ENCODE assay signal across 13 cellular contexts in genomic region chr1:91889717-91890459, GRCh38. TPM values are rescaled to one million over a fixed set of nuclear protein-coding genes. Genes with fewer than 3 reads are reported as not detected.
A peak's percentile ranks its signal among the peaks of the same experiment; 100 is the strongest.
DNase-seq lines count a peak whose midpoint lies in the region; ATAC-seq and TF ChIP-seq lines count a peak whose summit lies in the region.
"Had no signal": no experiment of that assay in that cellular context is flagged by ENCODE, and none has a peak within 500 bp of the region (broad histone marks: within the 10 kb centered on the region; RNA-seq: fewer than 3 reads in every experiment).

No MANE protein-coding gene starts in this region.

- CTCF ChIA-PET in mammary epithelial cell (lab: Charles Lee; ENCODE audit: low non-redundant PET) = no interaction called here

- peaks cover 17% of the 10 kb centered on the region for H3K4me1 ChIP-seq in CD4-positive, CD25-positive, alpha-beta regulatory T cell (ENCODE audit: control insufficient read depth, insufficient read depth, low read length, poor library complexity, severe bottlenecking)
- peaks cover 17% of the 10 kb centered on the region for H3K4me1 ChIP-seq in mammary epithelial cell (ENCODE audit: insufficient read depth, low read length)
- H3K4me1 ChIP-seq: colonic mucosa had no signal

- peak overlapping the region; percentile 26 for H3K4me3 ChIP-seq in CD4-positive, CD25-positive, alpha-beta regulatory T cell (ENCODE audit: low read depth, low read length)
- no peak overlapping the region for H3K4me3 ChIP-seq in mammary epithelial cell (replicated peaks in 1 of 3; ENCODE audit: insufficient read depth in 1 of 3, low read depth in 2 of 3, low read length in 3 of 3)
- H3K4me3 ChIP-seq: colonic mucosa had no signal

- no TSS peak for BruUV-seq in mammary epithelial cell (replicated peaks; lab: Mats Ljungman, UMichigan)

- intact Hi-C loops in mammary epithelial cell (cut with micrococcal nuclease) = loop anchor here (5.0 to 10.0 kb wide), 4 partner anchors 37 to 407 kb away; partner anchors contain the start of genes GLMN and RPAP2

- H3K9ac ChIP-seq in mammary epithelial cell (ENCODE audit: insufficient read depth, low read length) = no peak overlapping the region

- no peaks in the 10 kb centered on the region for H3K27me3 ChIP-seq in CD4-positive, CD25-positive, alpha-beta regulatory T cell (ENCODE audit: control insufficient read depth, insufficient read depth, low read length)
- H3K27me3 ChIP-seq in mammary epithelial cell (ENCODE audit: insufficient read depth, low read length) = peaks cover 15% of the 10 kb centered on the region
- H3K27me3 ChIP-seq: colonic mucosa had no signal

- H3K27ac ChIP-seq in CD4-positive, CD25-positive, alpha-beta regulatory T cell (ENCODE audit: insufficient read depth, low read length, poor library complexity, severe bottlenecking) = no peak overlapping the region
- no peak overlapping the region for H3K27ac ChIP-seq in mammary epithelial cell (ENCODE audit: insufficient read depth, low read depth, low read length)
- H3K27ac ChIP-seq: colonic mucosa had no signal

- peak; percentile 61 to 66 for ATAC-seq in CD4-positive, CD25-positive, alpha-beta regulatory T cell (ENCODE audit: low read depth in 2 of 2)
- no peak for ATAC-seq in GM19328 (IDR thresholded peaks at IDR 0.05; ENCODE audit: unreplicated experiment)
- ATAC-seq in activated naive CD8-positive, alpha-beta T cell treated with anti-CD3 and anti-CD28 coated beads, Interleukin-2, amount 50 U/mL, for 24 hours = no peak
- ATAC-seq: CD8-positive, alpha-beta T cell had no signal

- H3K4me2 ChIP-seq in mammary epithelial cell (ENCODE audit: insufficient read depth, low read depth, low read length) = no peak overlapping the region

- H3K4me1 Mint-ChIP-seq in CD4-positive, CD25-positive, alpha-beta regulatory T cell = peaks cover 2 to 33% (median 15%) of the 10 kb centered on the region in 4 donors
- H3K4me1 Mint-ChIP-seq in HFFc6 (ENCODE audit: low read depth) = peaks cover 46% of the 10 kb centered on the region
- peaks cover 46% of the 10 kb centered on the region for H3K4me1 Mint-ChIP-seq in activated naive CD8-positive, alpha-beta T cell treated with anti-CD3 and anti-CD28 coated beads, Interleukin-2, amount 50 U/mL, for 24 hours

- H3K9me3 ChIP-seq in CD4-positive, CD25-positive, alpha-beta regulatory T cell (ENCODE audit: control insufficient read depth in 2 of 2, low read length in 2 of 2) = no peaks in the 10 kb centered on the region
- no peaks in the 10 kb centered on the region for H3K9me3 ChIP-seq in mammary epithelial cell (replicated peaks; ENCODE audit: insufficient read depth, low read length)
- H3K9me3 ChIP-seq: colonic mucosa had no signal

- H4K20me1 ChIP-seq in mammary epithelial cell (ENCODE audit: insufficient read depth, low read length) = no peaks in the 10 kb centered on the region

- no peaks in the 10 kb centered on the region for H3K79me2 ChIP-seq in mammary epithelial cell (ENCODE audit: insufficient read depth, low read length)

- dilution Hi-C loops in mammary epithelial cell (cut with HindIII; ENCODE audit: low sequenced_read_pairs) = no loop called here

- H3K36me3 ChIP-seq in CD4-positive, CD25-positive, alpha-beta regulatory T cell (ENCODE audit: control insufficient read depth, insufficient read depth, low read length) = no peaks in the 10 kb centered on the region
- H3K36me3 ChIP-seq in mammary epithelial cell (ENCODE audit: insufficient read depth, low read length) = no peaks in the 10 kb centered on the region
- H3K36me3 ChIP-seq: colonic mucosa had no signal

- peak in 1 of 3 donors; percentile 54 for DNase-seq in CD4-positive, CD25-positive, alpha-beta regulatory T cell
- DNase-seq in HFFc6 (peak; percentile 36), mammary epithelial cell (peak; percentile 63), kidney tubule cell (ENCODE audit: low spot score) (peak; percentile 68), GOT3 (lab: John Stamatoyannopoulos, UW) (no peak), NCI-H2171 (lab: John Stamatoyannopoulos, UW) (no peak)
- no peak for DNase-seq in activated naive CD8-positive, alpha-beta T cell treated with anti-CD3 and anti-CD28 coated beads, Interleukin-2, amount 50 U/mL, for 24 hours
- DNase-seq: activated CD4-positive, alpha-beta T cell treated with anti-CD3 and anti-CD28 coated beads, Interleukin-2, amount 10 ng/mL, durations not matched to agents 24 days and 14 days; CD8-positive, alpha-beta T cell; colonic mucosa; NCI-H524 treated with DMSO at 0.1 percent for 48 hours had no signal

- H3K27ac Mint-ChIP-seq in CD4-positive, CD25-positive, alpha-beta regulatory T cell = peak overlapping the region in 1 of 3 donors; percentile 92
- no peak overlapping the region for H3K27ac Mint-ChIP-seq in HFFc6
- H3K27ac Mint-ChIP-seq in activated naive CD8-positive, alpha-beta T cell treated with anti-CD3 and anti-CD28 coated beads, Interleukin-2, amount 50 U/mL, for 24 hours = no peak overlapping the region
- H3K27ac Mint-ChIP-seq: activated CD4-positive, alpha-beta T cell treated with anti-CD3 and anti-CD28 coated beads, Interleukin-2, amount 10 ng/mL, durations not matched to agents 24 days and 14 days had no signal

- in situ Hi-C loops in mammary epithelial cell (cut with MboI; ENCODE audit: low sequenced_read_pairs in 2 of 2) = no loop called here

- 33% methylated on average over 3 of the region's 5 CpGs for WGBS in mammary epithelial cell (ENCODE audit: low coverage, missing lambda C conversion rate)

- TF ChIP-seq CTCF in HFFc6 (IDR thresholded peaks at IDR 0.05) (no peak), mammary epithelial cell (conservative IDR thresholded peaks at IDR 0.05 in 1 of 2, IDR thresholded peaks at IDR 0.05 in 1 of 2; ENCODE audit: extremely low read depth in 1 of 2, insufficient read depth in 1 of 2, low read depth in 1 of 2, low read length in 2 of 2) (no peak)

- H3K4me3 Mint-ChIP-seq in CD4-positive, CD25-positive, alpha-beta regulatory T cell = peak overlapping the region in 2 of 4 donors; percentile 58 to 83
- no peak overlapping the region for H3K4me3 Mint-ChIP-seq in HFFc6
- H3K4me3 Mint-ChIP-seq in activated naive CD8-positive, alpha-beta T cell treated with anti-CD3 and anti-CD28 coated beads, Interleukin-2, amount 50 U/mL, for 24 hours = no peak overlapping the region
- H3K4me3 Mint-ChIP-seq: activated CD4-positive, alpha-beta T cell treated with anti-CD3 and anti-CD28 coated beads, Interleukin-2, amount 10 ng/mL, durations not matched to agents 24 days and 14 days; CD8-positive, alpha-beta T cell had no signal

- H3K36me3 Mint-ChIP-seq in CD4-positive, CD25-positive, alpha-beta regulatory T cell = no peaks in the 10 kb centered on the region
- H3K36me3 Mint-ChIP-seq in HFFc6 (ENCODE audit: low read depth) = no peaks in the 10 kb centered on the region
- no peaks in the 10 kb centered on the region for H3K36me3 Mint-ChIP-seq in activated naive CD8-positive, alpha-beta T cell treated with anti-CD3 and anti-CD28 coated beads, Interleukin-2, amount 50 U/mL, for 24 hours (ENCODE audit: low read depth)

- no peaks in the 10 kb centered on the region for H3K27me3 Mint-ChIP-seq in CD4-positive, CD25-positive, alpha-beta regulatory T cell
- H3K27me3 Mint-ChIP-seq in HFFc6 (ENCODE audit: insufficient read depth) = no peaks in the 10 kb centered on the region; the same call in 1 of the 2 replicates
- peaks cover 16% of the 10 kb centered on the region for H3K27me3 Mint-ChIP-seq in activated naive CD8-positive, alpha-beta T cell treated with anti-CD3 and anti-CD28 coated beads, Interleukin-2, amount 50 U/mL, for 24 hours

- H2AFZ ChIP-seq in mammary epithelial cell (ENCODE audit: low read depth, low read length) = no peak overlapping the region

- H3K9me3 Mint-ChIP-seq in CD4-positive, CD25-positive, alpha-beta regulatory T cell = no peaks in the 10 kb centered on the region
- no peaks in the 10 kb centered on the region for H3K9me3 Mint-ChIP-seq in HFFc6
- H3K9me3 Mint-ChIP-seq in activated naive CD8-positive, alpha-beta T cell treated with anti-CD3 and anti-CD28 coated beads, Interleukin-2, amount 50 U/mL, for 24 hours = peaks cover 5% of the 10 kb centered on the region
- H3K9me3 Mint-ChIP-seq: CD8-positive, alpha-beta T cell had no signal

RNA-seq across cellular contexts. Expression of gene TGFBR3, which starts 3.9 kb away (rescaled TPM):
- total RNA-seq in CD4-positive, CD25-positive, alpha-beta regulatory T cell = 47.5 TPM
- polyA plus RNA-seq in CD4-positive, CD25-positive, alpha-beta regulatory T cell = 10 to 100 TPM; 15.8 to 24.0 (median 20.0) TPM
- total RNA-seq in HFFc6 (2021; fragmentation: NEBNext Ultra II Directional; extraction: Animal tissue kit (Norgen Biotek cat#: 25700)) = 10 to 100 TPM in 4 of 6 experiments, 1 to 10 TPM in 2; 5.8 to 21.1 (median 19.0) TPM
- under 1 TPM; 0.61 to 0.67 TPM for total RNA-seq in mammary epithelial cell
- polyA plus RNA-seq in mammary epithelial cell = 0.09 TPM
- 0.05 TPM for polyA minus RNA-seq in mammary epithelial cell

RNA-seq across cellular contexts. Expression of gene BRDT, which starts 59.3 kb away (rescaled TPM):
- not detected for total RNA-seq in CD4-positive, CD25-positive, alpha-beta regulatory T cell
- polyA plus RNA-seq in CD4-positive, CD25-positive, alpha-beta regulatory T cell = not detected
- not detected for total RNA-seq in HFFc6 (2021; fragmentation: NEBNext Ultra II Directional; extraction: Animal tissue kit (Norgen Biotek cat#: 25700))
- not detected for total RNA-seq in mammary epithelial cell
- not detected for polyA plus RNA-seq in mammary epithelial cell
- not detected for polyA minus RNA-seq in mammary epithelial cell
- total RNA-seq: activated CD4-positive, alpha-beta T cell treated with anti-CD3 and anti-CD28 coated beads, Interleukin-2, amount 10 ng/mL, durations not matched to agents 24 days and 14 days; colonic mucosa; urinary bladder had no signal
- polyA plus RNA-seq: urinary bladder had no signal

Comparison
In these comparisons a context has a peak if more than half of its experiments do, and no peak if none do; other contexts are left out.
1. ATAC-seq: peak in CD4-positive, CD25-positive, alpha-beta regulatory T cell (2 of 2); none in GM19328 (single experiment) and activated naive CD8-positive, alpha-beta T cell treated with anti-CD3 and anti-CD28 coated beads, Interleukin-2, amount 50 U/mL, for 24 hours (single experiment).
2. DNase-seq: peak in HFFc6 (single experiment), mammary epithelial cell (single experiment) and kidney tubule cell (single experiment); none in GOT3 (single experiment), NCI-H2171 (single experiment) and activated naive CD8-positive, alpha-beta T cell treated with anti-CD3 and anti-CD28 coated beads, Interleukin-2, amount 50 U/mL, for 24 hours (single experiment).
3. RNA of gene TGFBR3, which starts 3.9 kb away (total RNA-seq): 47.5 TPM in CD4-positive, CD25-positive, alpha-beta regulatory T cell (single experiment) and 5.8 to 21.1 TPM in HFFc6; 0.61 to 0.67 TPM in mammary epithelial cell; every median in the first group is over 4 times any median in the second.